ENCODE assay signal across 23 cellular contexts in genomic region chr22:39750759-39751158, GRCh38.
"Had no signal": no experiment of that assay in that cellular context is flagged by ENCODE, and none has a peak within 500 bp of the region (broad histone marks: within the 10 kb centered on the region; RNA-seq: fewer than 3 reads in every experiment).

No MANE protein-coding gene starts in this region.

- H3K36me3 ChIP-seq: SJSA1 had no signal

- H3K4me3 ChIP-seq: SJSA1, SK-N-MC had no signal

- DNase-seq: Karpas-422, KG1, MM.1S, NCI-H1092 treated with DMSO at 0.1 percent for 48 hours, NCI-H1436, NCI-H187, NCI-H2029, NCI-H2081 treated with DMSO at 0.1 percent for 48 hours, NCI-H2171, NCI-H226, NCI-H446, NCI-H510A, NCI-H524 treated with DMSO at 0.1 percent for 48 hours, NCI-H69, NCI-H774, Right ventricle myocardium superior, RPMI8226, SIG-M5 had no signal

- FAIRE-seq: HTR-8/SVneo, RCC 7860 had no signal

- H3K9me3 ChIP-seq: SJSA1 had no signal

- H3K27ac ChIP-seq: HL-60, SJSA1, SK-N-MC had no signal
